In genomic region chr2:197496695-197497094, GRCh38 we compare ENCODE assay signal across 14 cellular contexts. TPM values are rescaled to one million over a fixed set of nuclear protein-coding genes. Genes with fewer than 3 reads are reported as not detected.
DNase-seq lines count a peak whose midpoint lies in the region; ATAC-seq and TF ChIP-seq lines count a peak whose summit lies in the region.
"Had no signal": no experiment of that assay in that cellular context is flagged by ENCODE, and none has a peak within 500 bp of the region (broad histone marks: within the 10 kb centered on the region; RNA-seq: fewer than 3 reads in every experiment).

No MANE protein-coding gene starts in this region.

- peaks cover 0 to 18% of the 10 kb centered on the region in 2 donors for H3K4me1 ChIP-seq in breast epithelium
- peaks cover 17% of the 10 kb centered on the region for H3K4me1 ChIP-seq in RWPE2 (ENCODE audit: insufficient read depth, poor library complexity, severe bottlenecking)
- peaks cover 44% of the 10 kb centered on the region for H3K4me1 ChIP-seq in vagina
- peaks cover 25 to 50% (median 40%) of the 10 kb centered on the region in 4 donors for H3K4me1 ChIP-seq in esophagus muscularis mucosa

- CTCF ChIA-PET in MCF 10A (lab: Yijun Ruan, JAX), result interaction anchor here (0.6 to 1.4 kb wide), 3 partner anchors 18 to 895 kb away, joined by 3 to 4 read pairs (median 3); no protein-coding TSS in a partner anchor

- DNase-seq in MCF 10A (ENCODE audit: unreplicated experiment) (no peak), breast epithelium (ENCODE audit: low spot score in 2 of 2) (no peak), RWPE2 (ENCODE audit: low spot score) (no peak), epithelial cell of prostate (ENCODE audit: low read depth, low spot score) (no peak), vagina (ENCODE audit: extremely low spot score in 2 of 2) (no peak), NCI-H345 treated with DMSO at 0.1 percent for 48 hours (lab: John Stamatoyannopoulos, UW; ENCODE audit: unreplicated experiment) (no peak), esophagus muscularis mucosa (ENCODE audit: extremely low spot score) (no peak)
- DNase-seq: C1 segment of cervical spinal cord; head of caudate nucleus; NCI-H2171 treated with DMSO at 0.1 percent for 48 hours; stimulated activated naive CD4-positive, alpha-beta T cell had no signal

- no peak for TF ChIP-seq EP300 in esophagus muscularis mucosa (IDR thresholded peaks at IDR 0.05)

- H3K9me3 ChIP-seq in breast epithelium (no peaks in the 10 kb centered on the region), RWPE2 (ENCODE audit: severe bottlenecking) (no peaks in the 10 kb centered on the region), vagina (no peaks in the 10 kb centered on the region), esophagus muscularis mucosa (no peaks in the 10 kb centered on the region)
- H3K9me3 ChIP-seq: SJSA1 had no signal

- TF ChIP-seq CTCF in MCF 10A (IDR thresholded peaks at IDR 0.05; ENCODE audit: unreplicated experiment) (no peak), breast epithelium (IDR thresholded peaks at IDR 0.05) (no peak), RWPE2 (IDR thresholded peaks at IDR 0.05; ENCODE audit: poor library complexity, severe bottlenecking) (no peak), vagina (IDR thresholded peaks at IDR 0.05) (no peak), esophagus muscularis mucosa (IDR thresholded peaks at IDR 0.05) (no peak)

- H3K4me1 Mint-ChIP-seq in MCF 10A (ENCODE audit: insufficient read depth, unreplicated experiment), result peaks cover 11% of the 10 kb centered on the region

- H3K27me3 Mint-ChIP-seq in MCF 10A (ENCODE audit: insufficient read depth, unreplicated experiment), result no peaks in the 10 kb centered on the region

- peak overlapping the region; percentile 89 for H3K4me3 Mint-ChIP-seq in MCF 10A (ENCODE audit: unreplicated experiment)

- ATAC-seq in RWPE2 (ENCODE audit: low read depth) (no peak), HG03565 (IDR thresholded peaks at IDR 0.05; ENCODE audit: unreplicated experiment) (no peak)

- H3K27ac ChIP-seq in breast epithelium (no peak overlapping the region), RWPE2 (ENCODE audit: poor library complexity, severe bottlenecking) (peak overlapping the region; percentile 8), epithelial cell of prostate (peak overlapping the region; percentile 95), vagina (peak overlapping the region; percentile 100), esophagus muscularis mucosa (replicated peaks in 1 of 4) (peak overlapping the region in 1 of 4 donors; percentile 1)
- H3K27ac ChIP-seq: coronary artery, SJSA1 had no signal

- intact Hi-C loops in MCF 10A (cut with micrococcal nuclease) (loop anchor here (5.0 kb wide), 1 partner anchor 44 kb away; the partner anchor contains the start of gene COQ10B), breast epithelium (cut with DNase I; ENCODE audit: low total_unique reads) (loop anchor here (5.0 kb wide), 1 partner anchor 1966 kb away; no protein-coding TSS in a partner anchor), vagina (cut with DNase I) (no loop called here), esophagus muscularis mucosa (cut with DNase I) (loop anchor here (2.0 kb wide), 1 partner anchor 42 kb away; no protein-coding TSS in a partner anchor)

- H3K27ac Mint-ChIP-seq in MCF 10A (ENCODE audit: low read depth, unreplicated experiment), result peak overlapping the region; percentile 49

- BruUV-seq in MCF 10A (replicated peaks; lab: Mats Ljungman, UMichigan), result no TSS peak

- H3K9me3 Mint-ChIP-seq in MCF 10A (ENCODE audit: unreplicated experiment), result no peaks in the 10 kb centered on the region

- H3K36me3 ChIP-seq in breast epithelium (no peaks in the 10 kb centered on the region), RWPE2 (ENCODE audit: low read depth) (peaks cover 81% of the 10 kb centered on the region), vagina (peaks cover 0 to 56% of the 10 kb centered on the region in 2 donors), esophagus muscularis mucosa (peaks cover 18 to 63% (median 53%) of the 10 kb centered on the region in 4 donors)

- H3K27me3 ChIP-seq in breast epithelium (no peaks in the 10 kb centered on the region), RWPE2 (ENCODE audit: insufficient read depth, poor library complexity, severe bottlenecking) (no peaks in the 10 kb centered on the region), vagina (no peaks in the 10 kb centered on the region), esophagus muscularis mucosa (no peaks in the 10 kb centered on the region)
- H3K27me3 ChIP-seq: SJSA1 had no signal

- H3K36me3 Mint-ChIP-seq in MCF 10A (ENCODE audit: insufficient read depth, unreplicated experiment), result peaks cover 87% of the 10 kb centered on the region

- no peak overlapping the region for H3K4me3 ChIP-seq in breast epithelium
- no peak overlapping the region for H3K4me3 ChIP-seq in RWPE2 (ENCODE audit: severe bottlenecking)
- no peak overlapping the region for H3K4me3 ChIP-seq in vagina
- no peak overlapping the region for H3K4me3 ChIP-seq in esophagus muscularis mucosa
- H3K4me3 ChIP-seq: coronary artery, SJSA1 had no signal

- TF ChIP-seq POLR2A in breast epithelium (IDR thresholded peaks at IDR 0.05), result no peak
- TF ChIP-seq POLR2A in vagina (IDR thresholded peaks at IDR 0.05), result no peak
- no peak for TF ChIP-seq POLR2A in esophagus muscularis mucosa (IDR thresholded peaks at IDR 0.05; ENCODE audit: low read depth)

- POLR2A ChIA-PET in MCF 10A (lab: Yijun Ruan, JAX), result interaction anchor here (0.6 to 8.0 kb wide), 9 partner anchors 12 to 103 kb away, joined by 3 to 135 read pairs (median 6); partner anchors contain the start of genes COQ10B, MOB4 and SF3B1

RNA-seq across cellular contexts. Expression of gene HSPD1, which starts 2.9 kb away (rescaled TPM):
- total RNA-seq in MCF 10A (2022), result 681 and 693 TPM in 2 replicates
- 100 to 1,000 TPM; 108 to 227 (median 205) TPM for total RNA-seq in breast epithelium
- total RNA-seq in vagina, result 127 TPM
- total RNA-seq in esophagus muscularis mucosa, result 100 to 1,000 TPM in 3 of 4 donors, 10 to 100 TPM in 1; 84.7 to 142 (median 115) TPM

RNA-seq across cellular contexts. Expression of gene HSPE1, which starts 3.5 kb away (rescaled TPM):
- total RNA-seq in MCF 10A (2022), result 80.0 and 95.2 TPM in 2 replicates
- 100 to 1,000 TPM in 2 of 3 donors, 10 to 100 TPM in 1; 74.9 to 170 (median 124) TPM for total RNA-seq in breast epithelium
- total RNA-seq in vagina, result 39.0 TPM
- 10 to 100 TPM; 46.7 to 93.4 (median 65.2) TPM for total RNA-seq in esophagus muscularis mucosa

RNA-seq across cellular contexts. Expression of gene MOB4, which starts 19.2 kb away (rescaled TPM):
- 15.6 and 20.5 TPM in 2 replicates for total RNA-seq in MCF 10A (2022)
- 10 to 100 TPM; 20.6 to 34.7 (median 34.2) TPM for total RNA-seq in breast epithelium
- 24.3 TPM for total RNA-seq in vagina
- 10 to 100 TPM; 26.7 to 43.5 (median 39.3) TPM for total RNA-seq in esophagus muscularis mucosa

RNA-seq across cellular contexts. Expression of gene COQ10B, which starts 43.3 kb away (rescaled TPM):
- total RNA-seq in MCF 10A (2022) (21.3 and 22.8 TPM in 2 replicates), breast epithelium (10 to 100 TPM; 30.7 to 34.4 (median 32.8) TPM), vagina (28.5 TPM), esophagus muscularis mucosa (10 to 100 TPM; 27.0 to 58.8 (median 43.8) TPM)

Comparison
In these comparisons a context has a peak if more than half of its experiments do, and no peak if none do; other contexts are left out.
1. H3K27ac ChIP-seq: peak in RWPE2 (single experiment), epithelial cell of prostate (single experiment) and vagina (single experiment); none in breast epithelium (0 of 2).